Comparison of ENCODE assay signal across 27 cellular contexts in genomic region chr2:234765315-234765714, GRCh38.
"Had no signal": no experiment of that assay in that cellular context is flagged by ENCODE, and none has a peak within 500 bp of the region (broad histone marks: within the 10 kb centered on the region; RNA-seq: fewer than 3 reads in every experiment).

No MANE protein-coding gene starts in this region.

- H3K27ac ChIP-seq: left lung, lower lobe of right lung, pancreas, right atrium auricular region, skin epidermis, suprapubic skin, thoracic aorta, tibial artery, upper lobe of right lung had no signal

- H3K27me3 ChIP-seq: left lung, pancreas, right atrium auricular region, suprapubic skin, tibial artery had no signal

- H3K4me3 ChIP-seq: left lung, lower lobe of right lung, pancreas, right atrium auricular region, skin epidermis, suprapubic skin, thoracic aorta, tibial artery, upper lobe of right lung had no signal

- DNase-seq: hippocampal formation; kidney glomerular epithelial cell; left colon; left lung; lower lobe of right lung; mammary epithelial cell; mesendoderm; naive B cell; natural killer cell; nephron progenitor cell; nucleus accumbens; pancreas; posterior cingulate gyrus; stimulated activated CD4-positive, alpha-beta T cell treated with anti-CD3 and anti-CD28 coated beads, Interleukin-12 subunit alpha, Interleukin-12 subunit beta, amount 100 ng/mL, for 4 hours; stimulated activated CD4-positive, alpha-beta T cell treated with anti-CD3 and anti-CD28 coated beads, Interleukin-15, amount 100 ng/mL, for 24 hours; stimulated activated CD4-positive, alpha-beta T cell treated with anti-CD3 and anti-CD28 coated beads, Interleukin-2, amount 100 ng/mL, for 24 hours; stimulated activated CD4-positive, alpha-beta T cell treated with anti-CD3 and anti-CD28 coated beads, Interleukin-4, amount 100 ng/mL, for 1 hour; stimulated activated naive B cell treated with anti-CD40 and anti-IgM and Interleukin-4, amounts not matched to agents 10 μg/mL and 1 μg/mL and 100 μg/mL, for 72 hours; stimulated activated naive CD8-positive, alpha-beta T cell treated with anti-CD3 and anti-CD28 coated beads, Interleukin-15, Interleukin-2, amounts not matched to agents 100 U/mL and 50 U/mL, for 24 hours; tibial artery; trophoblast cell; upper lobe of right lung had no signal

- H3K9me3 ChIP-seq: lower lobe of right lung, pancreas, suprapubic skin, thoracic aorta, upper lobe of right lung had no signal

- H3K36me3 ChIP-seq: left lung, lower lobe of right lung, pancreas, right atrium auricular region, suprapubic skin, thoracic aorta, tibial artery, upper lobe of right lung had no signal

- H3K4me1 ChIP-seq: left lung, lower lobe of right lung, pancreas, right atrium auricular region, suprapubic skin, tibial artery, upper lobe of right lung had no signal

- ATAC-seq: left colon; left lung; lower lobe of right lung; natural killer cell; pancreas; sciatic nerve; stimulated activated naive B cell treated with anti-CD40 and anti-IgM and Interleukin-4, amounts not matched to agents 10 μg/mL and 1 μg/mL and 100 μg/mL, for 72 hours; stimulated activated naive CD8-positive, alpha-beta T cell treated with anti-CD3 and anti-CD28 coated beads, Interleukin-15, Interleukin-2, amounts not matched to agents 100 U/mL and 50 U/mL, for 24 hours; upper lobe of right lung had no signal
